23 cellular contexts compared by ENCODE assay signal in the genomic region with DNA sequence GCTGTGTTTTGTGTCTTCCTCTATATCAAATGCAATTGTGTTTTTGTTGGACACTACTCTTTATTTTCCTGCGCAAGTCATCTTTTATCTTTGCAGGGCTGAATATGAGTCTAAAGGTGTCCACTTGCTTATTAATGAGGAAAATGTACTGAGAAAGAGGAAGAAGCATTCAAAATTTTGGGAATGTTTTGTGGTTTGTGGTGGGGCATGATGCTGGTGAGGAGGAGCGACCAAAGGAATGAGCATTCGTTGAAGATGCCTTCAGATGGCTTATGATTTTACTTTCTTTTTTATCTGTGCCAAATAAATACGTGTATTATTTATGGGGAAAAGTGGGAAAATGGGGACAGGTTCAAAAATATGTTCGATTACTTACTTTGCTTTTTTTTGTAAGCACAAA.
DNase-seq lines count a peak whose midpoint lies in the region; ATAC-seq and TF ChIP-seq lines count a peak whose summit lies in the region.
"Had no signal": no experiment of that assay in that cellular context is flagged by ENCODE, and none has a peak within 500 bp of the region (broad histone marks: within the 10 kb centered on the region; RNA-seq: fewer than 3 reads in every experiment).

No MANE protein-coding gene starts in this region.

- H2AFZ ChIP-seq in PC-3 (ENCODE audit: low read length) = no peak overlapping the region
- H2AFZ ChIP-seq: PC-9 had no signal

- DNase-seq in A172 (ENCODE audit: low spot score) (peak; percentile 29), EH (ENCODE audit: low read depth) (peak; percentile 44), PC-3 (no peak), fibroblast of villous mesenchyme (ENCODE audit: low read depth) (peak; percentile 29), UCSD-AML1 (lab: John Stamatoyannopoulos, UW; ENCODE audit: unreplicated experiment) (no peak), C1 segment of cervical spinal cord (lab: John Stamatoyannopoulos, UW) (no peak), NCI-H1694 (lab: John Stamatoyannopoulos, UW) (no peak)
- DNase-seq: 8988T; CD8-positive, alpha-beta memory T cell; DMS 273 treated with DMSO at 0.1 percent for 48 hours; DMS79; GF-D8; NCI-H1092 treated with DMSO at 0.1 percent for 48 hours; NCI-H1436; NCI-H1930; NCI-H2107; NCI-H524; NCI-H748 treated with DMSO at 0.1 percent for 48 hours; PC-9; Right ventricle myocardium superior; RPMI8226; T-cell had no signal

- H3K27ac ChIP-seq in PC-3 (ENCODE audit: low read length) = no peak overlapping the region
- H3K27ac ChIP-seq: PC-9 had no signal

- ATAC-seq in PC-3 (no peak), HG02759 (IDR thresholded peaks at IDR 0.05; ENCODE audit: unreplicated experiment) (no peak)
- ATAC-seq: T-cell had no signal

- no peak overlapping the region for H3K4me3 ChIP-seq in PC-3 (ENCODE audit: low read length)
- no peak overlapping the region for H3K4me3 ChIP-seq in fibroblast of villous mesenchyme (ENCODE audit: low read depth, low read length)
- H3K4me3 ChIP-seq: PC-9 had no signal

- 0 out of 2 replicates have a peak overlapping the region, but pooled peaks have one; percentile 27 for H3K4me2 ChIP-seq in PC-3 (ENCODE audit: low read length)
- H3K4me2 ChIP-seq: PC-9 had no signal

- TF ChIP-seq CTCF in PC-3 (conservative IDR thresholded peaks at IDR 0.05; ENCODE audit: low read depth, low read length) = no peak
- TF ChIP-seq CTCF in fibroblast of villous mesenchyme (IDR thresholded peaks at IDR 0.05; ENCODE audit: insufficient read depth, low read depth, low read length) = no peak

- no peak overlapping the region for H3K9ac ChIP-seq in PC-3 (ENCODE audit: low read length)

- H3K4me1 ChIP-seq in PC-3 (ENCODE audit: insufficient read depth, low read length) = peaks cover 25% of the 10 kb centered on the region

- POLR2A ChIA-PET in PC-3 (lab: Charles Lee; ENCODE audit: unreplicated experiment) = no interaction called here

- CTCF ChIA-PET in PC-3 (lab: Charles Lee) = no interaction called here

- no peaks in the 10 kb centered on the region for H3K79me2 ChIP-seq in PC-3 (ENCODE audit: low read length)

- intact Hi-C loops in PC-3 (cut with micrococcal nuclease) = no loop called here

- no TSS peak for BruUV-seq in PC-3 (replicated peaks; lab: Mats Ljungman, UMichigan)

- peaks cover 5% of the 10 kb centered on the region for H3F3A ChIP-seq in PC-3 (ENCODE audit: low read length, unreplicated experiment)

- H3K9me3 ChIP-seq in PC-3 (ENCODE audit: low read length) = no peaks in the 10 kb centered on the region

- H3K27me3 ChIP-seq in PC-3 (ENCODE audit: low read length) = peaks cover 13% of the 10 kb centered on the region

- H3K9me2 ChIP-seq in PC-3 (replicated peaks; ENCODE audit: low read length) = no peaks in the 10 kb centered on the region

- H3K36me3 ChIP-seq in PC-3 (ENCODE audit: low read depth, low read length) = no peaks in the 10 kb centered on the region

- no peaks in the 10 kb centered on the region for H4K20me1 ChIP-seq in PC-3 (ENCODE audit: low read length)

Comparison
In these comparisons a context has a peak if more than half of its experiments do, and no peak if none do; other contexts are left out.
1. DNase-seq: peak in A172 (single experiment), EH (single experiment) and fibroblast of villous mesenchyme (single experiment); none in PC-3 (single experiment), UCSD-AML1 (single experiment), C1 segment of cervical spinal cord (0 of 14) and NCI-H1694 (single experiment).